In genomic region chr19:14113762-14114414, GRCh38 we compare ENCODE assay signal across 9 cellular contexts. TPM values are rescaled to one million over a fixed set of nuclear protein-coding genes. Genes with fewer than 3 reads are reported as not detected.
DNase-seq lines count a peak whose midpoint lies in the region; ATAC-seq and TF ChIP-seq lines count a peak whose summit lies in the region.
"Had no signal": no experiment of that assay in that cellular context is flagged by ENCODE, and none has a peak within 500 bp of the region (broad histone marks: within the 10 kb centered on the region; RNA-seq: fewer than 3 reads in every experiment).

No MANE protein-coding gene starts in this region.

- peaks cover 37% of the 10 kb centered on the region; the same call in 1 of the 2 replicates for H3K79me2 ChIP-seq in Loucy (ENCODE audit: insufficient read depth, low read length)

- H3K27me3 ChIP-seq in Loucy (ENCODE audit: insufficient read depth, low read length, poor library complexity, severe bottlenecking) (no peaks in the 10 kb centered on the region), left ventricle myocardium inferior (ENCODE audit: low read depth) (no peaks in the 10 kb centered on the region)

- H3K27ac ChIP-seq in left ventricle myocardium inferior (replicated peaks) = peak overlapping the region; percentile 100

- H3K9me2 ChIP-seq in Loucy (replicated peaks; ENCODE audit: low read depth, low read length) = no peaks in the 10 kb centered on the region

- no peaks in the 10 kb centered on the region for H3F3A ChIP-seq in Loucy (ENCODE audit: low read depth)

- peak overlapping the region; percentile 29 to 50 for H3K4me3 Mint-ChIP-seq in activated T-cell treated with anti-CD3 and anti-CD28 coated beads, Interleukin-2, amount 50 U/mL, for 72 hours

- H3K27ac Mint-ChIP-seq in activated T-cell treated with anti-CD3 and anti-CD28 coated beads, Interleukin-2, amount 50 U/mL, for 72 hours = no peak overlapping the region

- no peaks in the 10 kb centered on the region for H3K27me3 Mint-ChIP-seq in activated T-cell treated with anti-CD3 and anti-CD28 coated beads, Interleukin-2, amount 50 U/mL, for 72 hours (ENCODE audit: low read depth)

- peak overlapping the region; percentile 22 for H3K9ac ChIP-seq in Loucy (ENCODE audit: low read depth, low read length, poor library complexity, severe bottlenecking)

- H3K4me1 ChIP-seq in Loucy (ENCODE audit: insufficient read depth, low read length, poor library complexity, severe bottlenecking) = peaks cover 56% of the 10 kb centered on the region
- peaks cover 85% of the 10 kb centered on the region for H3K4me1 ChIP-seq in left ventricle myocardium inferior

- DNase-seq in AML-193 (lab: John Stamatoyannopoulos, UW) (peak; percentile 14 to 17), left ventricle myocardium inferior (peak; percentile 42), HPDE6-E6E7 (ENCODE audit: extremely low spot score) (no peak)
- DNase-seq in activated T-cell treated with anti-CD3 and anti-CD28 coated beads, Interleukin-2, amount 50 U/mL, for 72 hours = peak; percentile 49 to 57
- DNase-seq in stimulated activated CD8-positive, alpha-beta memory T cell treated with anti-CD3 and anti-CD28 coated beads, Interleukin-4, amount 100 ng/mL, for 48 hours = peak; percentile 84

- peak overlapping the region; percentile 33 for H3K4me2 ChIP-seq in Loucy (ENCODE audit: low read depth, low read length, poor library complexity, severe bottlenecking)

- peaks cover 50% of the 10 kb centered on the region for H3K4me1 Mint-ChIP-seq in activated T-cell treated with anti-CD3 and anti-CD28 coated beads, Interleukin-2, amount 50 U/mL, for 72 hours (ENCODE audit: low read depth)

- H4K20me1 ChIP-seq in Loucy (ENCODE audit: insufficient read depth, low read length, poor library complexity, severe bottlenecking) = peaks cover 18% of the 10 kb centered on the region

- no peak for ATAC-seq in activated T-cell treated with anti-CD3 and anti-CD28 coated beads, Interleukin-2, amount 50 U/mL, for 72 hours (replicated peaks in 1 of 2)
- ATAC-seq in HG03175 (IDR thresholded peaks at IDR 0.05; ENCODE audit: unreplicated experiment) (no peak), GM21825 (IDR thresholded peaks at IDR 0.05; ENCODE audit: unreplicated experiment) (no peak)

- no peaks in the 10 kb centered on the region for H3K9me3 Mint-ChIP-seq in activated T-cell treated with anti-CD3 and anti-CD28 coated beads, Interleukin-2, amount 50 U/mL, for 72 hours

- H2AFZ ChIP-seq in Loucy (ENCODE audit: low read length) = no peak overlapping the region

- H3K9me3 ChIP-seq in Loucy (ENCODE audit: insufficient read depth, low read depth, low read length) (no peaks in the 10 kb centered on the region), left ventricle myocardium inferior (replicated peaks) (no peaks in the 10 kb centered on the region)

- TF ChIP-seq CTCF in Loucy (conservative IDR thresholded peaks at IDR 0.05; ENCODE audit: low read length) (peak; percentile 64), left ventricle myocardium inferior (IDR thresholded peaks at IDR 0.05; ENCODE audit: borderline replicate concordance) (peak; percentile 33)

- intact Hi-C loops in left ventricle myocardium inferior (cut with micrococcal nuclease) = no loop called here

- no peaks in the 10 kb centered on the region for H3K36me3 ChIP-seq in Loucy (ENCODE audit: insufficient read depth, low read length)
- no peaks in the 10 kb centered on the region for H3K36me3 ChIP-seq in left ventricle myocardium inferior

- H3K4me3 ChIP-seq in Loucy (ENCODE audit: low read length, poor library complexity, severe bottlenecking) = no peak overlapping the region
- peak overlapping the region; percentile 95 for H3K4me3 ChIP-seq in left ventricle myocardium inferior

- peaks cover 0 to 2% of the 10 kb centered on the region in 2 donors for H3K36me3 Mint-ChIP-seq in activated T-cell treated with anti-CD3 and anti-CD28 coated beads, Interleukin-2, amount 50 U/mL, for 72 hours (ENCODE audit: insufficient read depth in 2 of 2)

RNA-seq across cellular contexts. Expression of gene PRKACA, which starts 3.7 kb away (rescaled TPM):
- total RNA-seq in activated T-cell treated with anti-CD3 and anti-CD28 coated beads, Interleukin-2, amount 50 U/mL, for 72 hours = 10 to 100 TPM; 67.7 to 75.0 TPM
- total RNA-seq in left ventricle myocardium inferior = 465 TPM

RNA-seq across cellular contexts. Expression of gene ASF1B, which starts 22.5 kb away (rescaled TPM):
- total RNA-seq in activated T-cell treated with anti-CD3 and anti-CD28 coated beads, Interleukin-2, amount 50 U/mL, for 72 hours = 10 to 100 TPM; 71.3 to 84.4 TPM
- total RNA-seq in left ventricle myocardium inferior = 0.96 TPM

RNA-seq across cellular contexts. Expression of gene SAMD1, which starts 23.3 kb away (rescaled TPM):
- 10 to 100 TPM; 41.6 to 77.1 TPM for total RNA-seq in activated T-cell treated with anti-CD3 and anti-CD28 coated beads, Interleukin-2, amount 50 U/mL, for 72 hours
- total RNA-seq in left ventricle myocardium inferior = 46.7 TPM

RNA-seq across cellular contexts. Expression of gene C19orf67, which starts 28.3 kb away (rescaled TPM):
- not detected for total RNA-seq in activated T-cell treated with anti-CD3 and anti-CD28 coated beads, Interleukin-2, amount 50 U/mL, for 72 hours
- total RNA-seq in left ventricle myocardium inferior = not detected
- total RNA-seq: urinary bladder had no signal

RNA-seq across cellular contexts. Expression of gene MISP3, which starts 41.3 kb away (rescaled TPM):
- total RNA-seq in activated T-cell treated with anti-CD3 and anti-CD28 coated beads, Interleukin-2, amount 50 U/mL, for 72 hours = 1 to 10 TPM; 4.6 to 5.8 TPM
- total RNA-seq in left ventricle myocardium inferior = 8.1 TPM

Comparison
In these comparisons a context has a peak if more than half of its experiments do, and no peak if none do; other contexts are left out.
1. RNA of gene ASF1B, which starts 22.5 kb away (total RNA-seq): 71.3 to 84.4 TPM in activated T-cell treated with anti-CD3 and anti-CD28 coated beads, Interleukin-2, amount 50 U/mL, for 72 hours; 0.96 TPM in left ventricle myocardium inferior (single experiment); every median in the first group is over 10 times any median in the second.